1 cellular context compared by ENCODE assay signal in the genomic region with DNA sequence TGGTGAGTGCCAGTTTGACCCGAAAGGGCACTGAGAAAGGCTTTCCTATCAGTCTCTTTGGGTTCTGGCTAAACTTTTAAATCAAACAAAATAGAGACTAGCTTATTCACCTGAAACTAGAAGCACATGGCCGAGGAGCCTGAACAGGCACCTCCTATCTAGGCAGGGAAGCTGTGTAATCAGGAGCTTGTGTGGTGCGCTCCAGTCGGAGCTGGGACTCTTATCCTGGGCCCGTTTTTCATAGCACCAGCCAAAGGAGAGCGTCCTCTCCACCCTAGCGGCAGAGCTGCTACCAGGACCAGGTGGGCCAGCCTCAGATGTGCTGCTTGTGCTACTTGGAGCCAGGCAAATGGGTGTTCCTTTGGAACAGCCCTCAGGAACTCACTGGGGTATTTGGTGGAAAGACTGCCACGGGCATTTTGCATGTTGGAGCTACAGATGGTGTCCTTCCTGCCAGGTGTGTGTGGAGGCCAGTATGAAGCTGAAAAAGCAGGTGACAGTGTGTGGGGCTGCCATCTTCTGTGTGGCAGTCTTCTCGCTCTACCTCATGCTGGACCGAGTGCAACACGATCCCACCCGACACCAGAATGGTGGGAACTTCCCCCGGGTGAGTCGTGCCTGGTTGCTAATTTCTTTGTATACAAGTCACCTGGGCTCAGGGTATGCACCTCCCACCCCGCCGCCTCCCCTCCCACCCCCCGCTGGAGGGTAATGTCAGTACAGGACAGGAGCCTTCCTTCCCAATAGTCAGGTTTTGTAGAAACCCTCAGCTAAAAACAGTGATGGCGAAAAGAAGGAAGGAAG.
TF ChIP-seq lines count a peak whose summit lies in the region.

No MANE protein-coding gene starts in this region.

TF ChIP-seq in HepG2, 621 proteins besides CTCF, POLR2A, EP300 and RAD21 (continues in another document):
- TF ChIP-seq SAP130 (CRISPR knock-in tag; IDR thresholded peaks at IDR 0.05; ENCODE audit: low read depth) (peak; percentile 12; the same call in 1 of the 2 replicates), ZNF205 (CRISPR knock-in tag; IDR thresholded peaks at IDR 0.05) (peak; percentile 37; the same call in 1 of the 2 replicates), NR2F6 (IDR thresholded peaks at IDR 0.05) (no peak), NR2F6 (CRISPR knock-in tag; IDR thresholded peaks at IDR 0.05) (0 out of 2 replicates have a peak, but pooled peaks have one; percentile 15), BCL6 (CRISPR knock-in tag; IDR thresholded peaks at IDR 0.05) (0 out of 2 replicates have a peak, but pooled peaks have one; percentile 11), ELF3 (CRISPR knock-in tag; IDR thresholded peaks at IDR 0.05) (0 out of 2 replicates have a peak, but pooled peaks have one; percentile 14), LCORL (IDR thresholded peaks at IDR 0.05) (no peak), LCORL (CRISPR knock-in tag; IDR thresholded peaks at IDR 0.05) (peak; percentile 39; the same call in 1 of the 2 replicates), PHF8 (CRISPR knock-in tag; IDR thresholded peaks at IDR 0.05) (no peak), POLR2G (IDR thresholded peaks at IDR 0.05; ENCODE audit: low read depth, low read length) (peak; percentile 14; the same call in 1 of the 2 replicates), ZNF441 (CRISPR knock-in tag; IDR thresholded peaks at IDR 0.05; ENCODE audit: borderline replicate concordance) (0 out of 2 replicates have a peak, but pooled peaks have one; percentile 9), ZNF33B (CRISPR knock-in tag; IDR thresholded peaks at IDR 0.05) (0 out of 2 replicates have a peak, but pooled peaks have one; percentile 54), NCOA1 (CRISPR knock-in tag; IDR thresholded peaks at IDR 0.05) (0 out of 2 replicates have a peak, but pooled peaks have one; percentile 36), DMAP1 (CRISPR knock-in tag; IDR thresholded peaks at IDR 0.05) (peak; percentile 20; the same call in 1 of the 2 replicates), XRCC5 (optimal IDR thresholded peaks at IDR 0.05; ENCODE audit: low read length) (peak; percentile 56), KDM4B (CRISPR knock-in tag; IDR thresholded peaks at IDR 0.05) (no peak), ZNF382 (CRISPR knock-in tag; IDR thresholded peaks at IDR 0.05; ENCODE audit: borderline replicate concordance) (no peak), REPIN1 (CRISPR knock-in tag; IDR thresholded peaks at IDR 0.05; ENCODE audit: borderline replicate concordance, low read depth) (no peak), MTF2 (CRISPR knock-in tag; IDR thresholded peaks at IDR 0.05; ENCODE audit: borderline replicate concordance) (0 out of 2 replicates have a peak, but pooled peaks have one; percentile 70), HHEX (CRISPR knock-in tag; IDR thresholded peaks at IDR 0.05) (no peak), CBX1 (IDR thresholded peaks at IDR 0.05; ENCODE audit: low read depth) (no peak)
- TF ChIP-seq, protein P1, sequence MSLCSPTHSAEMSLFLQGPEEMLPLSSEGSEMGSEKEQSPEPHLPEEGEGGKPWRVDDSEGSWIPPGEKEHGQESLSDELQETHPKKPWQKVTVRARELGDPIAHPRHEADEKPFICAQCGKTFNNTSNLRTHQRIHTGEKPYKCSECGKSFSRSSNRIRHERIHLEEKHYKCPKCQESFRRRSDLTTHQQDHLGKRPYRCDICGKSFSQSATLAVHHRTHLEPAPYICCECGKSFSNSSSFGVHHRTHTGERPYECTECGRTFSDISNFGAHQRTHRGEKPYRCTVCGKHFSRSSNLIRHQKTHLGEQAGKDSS (CRISPR knock-in tag; IDR thresholded peaks at IDR 0.05; ENCODE audit: borderline replicate concordance, low read depth), result peak; percentile 22; the same call in 1 of the 2 replicates
- TF ChIP-seq, protein P2, sequence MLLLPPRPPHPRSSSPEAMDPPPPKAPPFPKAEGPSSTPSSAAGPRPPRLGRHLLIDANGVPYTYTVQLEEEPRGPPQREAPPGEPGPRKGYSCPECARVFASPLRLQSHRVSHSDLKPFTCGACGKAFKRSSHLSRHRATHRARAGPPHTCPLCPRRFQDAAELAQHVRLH (CRISPR knock-in tag; IDR thresholded peaks at IDR 0.05; ENCODE audit: borderline replicate concordance, low read depth), result peak; percentile 28; the same call in 1 of the 2 replicates
- TF ChIP-seq, protein P3, sequence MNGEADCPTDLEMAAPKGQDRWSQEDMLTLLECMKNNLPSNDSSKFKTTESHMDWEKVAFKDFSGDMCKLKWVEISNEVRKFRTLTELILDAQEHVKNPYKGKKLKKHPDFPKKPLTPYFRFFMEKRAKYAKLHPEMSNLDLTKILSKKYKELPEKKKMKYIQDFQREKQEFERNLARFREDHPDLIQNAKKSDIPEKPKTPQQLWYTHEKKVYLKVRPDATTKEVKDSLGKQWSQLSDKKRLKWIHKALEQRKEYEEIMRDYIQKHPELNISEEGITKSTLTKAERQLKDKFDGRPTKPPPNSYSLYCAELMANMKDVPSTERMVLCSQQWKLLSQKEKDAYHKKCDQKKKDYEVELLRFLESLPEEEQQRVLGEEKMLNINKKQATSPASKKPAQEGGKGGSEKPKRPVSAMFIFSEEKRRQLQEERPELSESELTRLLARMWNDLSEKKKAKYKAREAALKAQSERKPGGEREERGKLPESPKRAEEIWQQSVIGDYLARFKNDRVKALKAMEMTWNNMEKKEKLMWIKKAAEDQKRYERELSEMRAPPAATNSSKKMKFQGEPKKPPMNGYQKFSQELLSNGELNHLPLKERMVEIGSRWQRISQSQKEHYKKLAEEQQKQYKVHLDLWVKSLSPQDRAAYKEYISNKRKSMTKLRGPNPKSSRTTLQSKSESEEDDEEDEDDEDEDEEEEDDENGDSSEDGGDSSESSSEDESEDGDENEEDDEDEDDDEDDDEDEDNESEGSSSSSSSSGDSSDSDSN (CRISPR knock-in tag; IDR thresholded peaks at IDR 0.05), result peak; percentile 78
- TF ChIP-seq, protein P4, sequence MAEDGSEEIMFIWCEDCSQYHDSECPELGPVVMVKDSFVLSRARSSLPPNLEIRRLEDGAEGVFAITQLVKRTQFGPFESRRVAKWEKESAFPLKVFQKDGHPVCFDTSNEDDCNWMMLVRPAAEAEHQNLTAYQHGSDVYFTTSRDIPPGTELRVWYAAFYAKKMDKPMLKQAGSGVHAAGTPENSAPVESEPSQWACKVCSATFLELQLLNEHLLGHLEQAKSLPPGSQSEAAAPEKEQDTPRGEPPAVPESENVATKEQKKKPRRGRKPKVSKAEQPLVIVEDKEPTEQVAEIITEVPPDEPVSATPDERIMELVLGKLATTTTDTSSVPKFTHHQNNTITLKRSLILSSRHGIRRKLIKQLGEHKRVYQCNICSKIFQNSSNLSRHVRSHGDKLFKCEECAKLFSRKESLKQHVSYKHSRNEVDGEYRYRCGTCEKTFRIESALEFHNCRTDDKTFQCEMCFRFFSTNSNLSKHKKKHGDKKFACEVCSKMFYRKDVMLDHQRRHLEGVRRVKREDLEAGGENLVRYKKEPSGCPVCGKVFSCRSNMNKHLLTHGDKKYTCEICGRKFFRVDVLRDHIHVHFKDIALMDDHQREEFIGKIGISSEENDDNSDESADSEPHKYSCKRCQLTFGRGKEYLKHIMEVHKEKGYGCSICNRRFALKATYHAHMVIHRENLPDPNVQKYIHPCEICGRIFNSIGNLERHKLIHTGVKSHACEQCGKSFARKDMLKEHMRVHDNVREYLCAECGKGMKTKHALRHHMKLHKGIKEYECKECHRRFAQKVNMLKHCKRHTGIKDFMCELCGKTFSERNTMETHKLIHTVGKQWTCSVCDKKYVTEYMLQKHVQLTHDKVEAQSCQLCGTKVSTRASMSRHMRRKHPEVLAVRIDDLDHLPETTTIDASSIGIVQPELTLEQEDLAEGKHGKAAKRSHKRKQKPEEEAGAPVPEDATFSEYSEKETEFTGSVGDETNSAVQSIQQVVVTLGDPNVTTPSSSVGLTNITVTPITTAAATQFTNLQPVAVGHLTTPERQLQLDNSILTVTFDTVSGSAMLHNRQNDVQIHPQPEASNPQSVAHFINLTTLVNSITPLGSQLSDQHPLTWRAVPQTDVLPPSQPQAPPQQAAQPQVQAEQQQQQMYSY (CRISPR knock-in tag; IDR thresholded peaks at IDR 0.05), result peak; percentile 24; the same call in 1 of the 2 replicates
- TF ChIP-seq, protein P5, sequence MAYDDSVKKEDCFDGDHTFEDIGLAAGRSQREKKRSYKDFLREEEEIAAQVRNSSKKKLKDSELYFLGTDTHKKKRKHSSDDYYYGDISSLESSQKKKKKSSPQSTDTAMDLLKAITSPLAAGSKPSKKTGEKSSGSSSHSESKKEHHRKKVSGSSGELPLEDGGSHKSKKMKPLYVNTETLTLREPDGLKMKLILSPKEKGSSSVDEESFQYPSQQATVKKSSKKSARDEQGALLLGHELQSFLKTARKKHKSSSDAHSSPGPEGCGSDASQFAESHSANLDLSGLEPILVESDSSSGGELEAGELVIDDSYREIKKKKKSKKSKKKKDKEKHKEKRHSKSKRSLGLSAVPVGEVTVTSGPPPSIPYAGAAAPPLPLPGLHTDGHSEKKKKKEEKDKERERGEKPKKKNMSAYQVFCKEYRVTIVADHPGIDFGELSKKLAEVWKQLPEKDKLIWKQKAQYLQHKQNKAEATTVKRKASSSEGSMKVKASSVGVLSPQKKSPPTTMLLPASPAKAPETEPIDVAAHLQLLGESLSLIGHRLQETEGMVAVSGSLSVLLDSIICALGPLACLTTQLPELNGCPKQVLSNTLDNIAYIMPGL (CRISPR knock-in tag; IDR thresholded peaks at IDR 0.05; ENCODE audit: borderline replicate concordance in 1 of 2, low read depth in 1 of 2), result peak in 1 of 2 experiments; percentile 48; a peak in 3 of 4 replicates
- TF ChIP-seq, protein P6, sequence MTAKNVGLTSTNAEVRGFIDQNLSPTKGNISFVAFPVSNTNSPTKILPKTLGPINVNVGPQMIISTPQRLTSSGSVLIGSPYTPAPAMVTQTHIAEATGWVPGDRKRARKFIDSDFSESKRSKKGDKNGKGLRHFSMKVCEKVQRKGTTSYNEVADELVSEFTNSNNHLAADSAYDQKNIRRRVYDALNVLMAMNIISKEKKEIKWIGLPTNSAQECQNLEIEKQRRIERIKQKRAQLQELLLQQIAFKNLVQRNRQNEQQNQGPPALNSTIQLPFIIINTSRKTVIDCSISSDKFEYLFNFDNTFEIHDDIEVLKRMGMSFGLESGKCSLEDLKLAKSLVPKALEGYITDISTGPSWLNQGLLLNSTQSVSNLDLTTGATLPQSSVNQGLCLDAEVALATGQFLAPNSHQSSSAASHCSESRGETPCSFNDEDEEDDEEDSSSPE (CRISPR knock-in tag; IDR thresholded peaks at IDR 0.05), result no peak
- TF ChIP-seq, protein P7, sequence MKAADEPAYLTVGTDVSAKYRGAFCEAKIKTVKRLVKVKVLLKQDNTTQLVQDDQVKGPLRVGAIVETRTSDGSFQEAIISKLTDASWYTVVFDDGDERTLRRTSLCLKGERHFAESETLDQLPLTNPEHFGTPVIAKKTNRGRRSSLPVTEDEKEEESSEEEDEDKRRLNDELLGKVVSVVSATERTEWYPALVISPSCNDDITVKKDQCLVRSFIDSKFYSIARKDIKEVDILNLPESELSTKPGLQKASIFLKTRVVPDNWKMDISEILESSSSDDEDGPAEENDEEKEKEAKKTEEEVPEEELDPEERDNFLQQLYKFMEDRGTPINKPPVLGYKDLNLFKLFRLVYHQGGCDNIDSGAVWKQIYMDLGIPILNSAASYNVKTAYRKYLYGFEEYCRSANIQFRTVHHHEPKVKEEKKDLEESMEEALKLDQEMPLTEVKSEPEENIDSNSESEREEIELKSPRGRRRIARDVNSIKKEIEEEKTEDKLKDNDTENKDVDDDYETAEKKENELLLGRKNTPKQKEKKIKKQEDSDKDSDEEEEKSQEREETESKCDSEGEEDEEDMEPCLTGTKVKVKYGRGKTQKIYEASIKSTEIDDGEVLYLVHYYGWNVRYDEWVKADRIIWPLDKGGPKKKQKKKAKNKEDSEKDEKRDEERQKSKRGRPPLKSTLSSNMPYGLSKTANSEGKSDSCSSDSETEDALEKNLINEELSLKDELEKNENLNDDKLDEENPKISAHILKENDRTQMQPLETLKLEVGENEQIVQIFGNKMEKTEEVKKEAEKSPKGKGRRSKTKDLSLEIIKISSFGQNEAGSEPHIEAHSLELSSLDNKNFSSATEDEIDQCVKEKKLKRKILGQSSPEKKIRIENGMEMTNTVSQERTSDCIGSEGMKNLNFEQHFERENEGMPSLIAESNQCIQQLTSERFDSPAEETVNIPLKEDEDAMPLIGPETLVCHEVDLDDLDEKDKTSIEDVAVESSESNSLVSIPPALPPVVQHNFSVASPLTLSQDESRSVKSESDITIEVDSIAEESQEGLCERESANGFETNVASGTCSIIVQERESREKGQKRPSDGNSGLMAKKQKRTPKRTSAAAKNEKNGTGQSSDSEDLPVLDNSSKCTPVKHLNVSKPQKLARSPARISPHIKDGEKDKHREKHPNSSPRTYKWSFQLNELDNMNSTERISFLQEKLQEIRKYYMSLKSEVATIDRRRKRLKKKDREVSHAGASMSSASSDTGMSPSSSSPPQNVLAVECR (CRISPR knock-in tag; IDR thresholded peaks at IDR 0.05; ENCODE audit: borderline replicate concordance), result peak; percentile 5; the same call in 1 of the 2 replicates
- TF ChIP-seq, protein P8, sequence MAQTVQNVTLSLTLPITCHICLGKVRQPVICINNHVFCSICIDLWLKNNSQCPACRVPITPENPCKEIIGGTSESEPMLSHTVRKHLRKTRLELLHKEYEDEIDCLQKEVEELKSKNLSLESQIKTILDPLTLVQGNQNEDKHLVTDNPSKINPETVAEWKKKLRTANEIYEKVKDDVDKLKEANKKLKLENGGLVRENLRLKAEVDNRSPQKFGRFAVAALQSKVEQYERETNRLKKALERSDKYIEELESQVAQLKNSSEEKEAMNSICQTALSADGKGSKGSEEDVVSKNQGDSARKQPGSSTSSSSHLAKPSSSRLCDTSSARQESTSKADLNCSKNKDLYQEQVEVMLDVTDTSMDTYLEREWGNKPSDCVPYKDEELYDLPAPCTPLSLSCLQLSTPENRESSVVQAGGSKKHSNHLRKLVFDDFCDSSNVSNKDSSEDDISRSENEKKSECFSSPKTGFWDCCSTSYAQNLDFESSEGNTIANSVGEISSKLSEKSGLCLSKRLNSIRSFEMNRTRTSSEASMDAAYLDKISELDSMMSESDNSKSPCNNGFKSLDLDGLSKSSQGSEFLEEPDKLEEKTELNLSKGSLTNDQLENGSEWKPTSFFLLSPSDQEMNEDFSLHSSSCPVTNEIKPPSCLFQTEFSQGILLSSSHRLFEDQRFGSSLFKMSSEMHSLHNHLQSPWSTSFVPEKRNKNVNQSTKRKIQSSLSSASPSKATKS (CRISPR knock-in tag; IDR thresholded peaks at IDR 0.05), result no peak
- TF ChIP-seq, protein P9, sequence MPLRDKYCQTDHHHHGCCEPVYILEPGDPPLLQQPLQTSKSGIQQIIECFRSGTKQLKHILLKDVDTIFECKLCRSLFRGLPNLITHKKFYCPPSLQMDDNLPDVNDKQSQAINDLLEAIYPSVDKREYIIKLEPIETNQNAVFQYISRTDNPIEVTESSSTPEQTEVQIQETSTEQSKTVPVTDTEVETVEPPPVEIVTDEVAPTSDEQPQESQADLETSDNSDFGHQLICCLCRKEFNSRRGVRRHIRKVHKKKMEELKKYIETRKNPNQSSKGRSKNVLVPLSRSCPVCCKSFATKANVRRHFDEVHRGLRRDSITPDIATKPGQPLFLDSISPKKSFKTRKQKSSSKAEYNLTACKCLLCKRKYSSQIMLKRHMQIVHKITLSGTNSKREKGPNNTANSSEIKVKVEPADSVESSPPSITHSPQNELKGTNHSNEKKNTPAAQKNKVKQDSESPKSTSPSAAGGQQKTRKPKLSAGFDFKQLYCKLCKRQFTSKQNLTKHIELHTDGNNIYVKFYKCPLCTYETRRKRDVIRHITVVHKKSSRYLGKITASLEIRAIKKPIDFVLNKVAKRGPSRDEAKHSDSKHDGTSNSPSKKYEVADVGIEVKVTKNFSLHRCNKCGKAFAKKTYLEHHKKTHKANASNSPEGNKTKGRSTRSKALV (CRISPR knock-in tag; IDR thresholded peaks at IDR 0.05), result peak; percentile 72; the same call in 1 of the 2 replicates
